ENCODE assay signal across 3 cellular contexts in the genomic region with DNA sequence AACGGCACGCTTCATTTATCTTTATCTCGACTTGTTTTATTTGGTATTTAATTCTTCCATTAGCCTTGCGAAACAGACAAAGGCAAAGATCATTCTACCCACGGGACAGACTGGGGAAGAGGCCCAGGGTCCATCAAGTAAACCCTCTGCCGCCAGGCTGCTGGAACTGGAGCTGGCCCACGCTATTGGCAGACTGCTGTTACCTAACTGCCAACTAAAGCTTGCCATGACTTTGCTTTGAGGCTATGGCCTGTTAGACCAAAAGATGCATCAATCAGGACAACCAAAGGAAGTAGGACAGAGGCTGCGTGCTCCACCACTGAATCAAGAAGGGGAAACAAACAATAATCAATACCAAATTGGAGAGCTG.
TF ChIP-seq lines count a peak whose summit lies in the region.

No MANE protein-coding gene starts in this region.

TF ChIP-seq in SK-N-SH, 30 proteins besides CTCF, POLR2A, EP300 and RAD21 (continued from another document):
- TF ChIP-seq, protein P1, sequence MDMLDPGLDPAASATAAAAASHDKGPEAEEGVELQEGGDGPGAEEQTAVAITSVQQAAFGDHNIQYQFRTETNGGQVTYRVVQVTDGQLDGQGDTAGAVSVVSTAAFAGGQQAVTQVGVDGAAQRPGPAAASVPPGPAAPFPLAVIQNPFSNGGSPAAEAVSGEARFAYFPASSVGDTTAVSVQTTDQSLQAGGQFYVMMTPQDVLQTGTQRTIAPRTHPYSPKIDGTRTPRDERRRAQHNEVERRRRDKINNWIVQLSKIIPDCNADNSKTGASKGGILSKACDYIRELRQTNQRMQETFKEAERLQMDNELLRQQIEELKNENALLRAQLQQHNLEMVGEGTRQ (IDR thresholded peaks at IDR 0.05; ENCODE audit: borderline replicate concordance, low read depth, low read length) = no peak
- TF ChIP-seq SIN3A (IDR thresholded peaks at IDR 0.05; ENCODE audit: borderline replicate concordance, low read depth, low read length) = no peak
- TF ChIP-seq, protein P2, sequence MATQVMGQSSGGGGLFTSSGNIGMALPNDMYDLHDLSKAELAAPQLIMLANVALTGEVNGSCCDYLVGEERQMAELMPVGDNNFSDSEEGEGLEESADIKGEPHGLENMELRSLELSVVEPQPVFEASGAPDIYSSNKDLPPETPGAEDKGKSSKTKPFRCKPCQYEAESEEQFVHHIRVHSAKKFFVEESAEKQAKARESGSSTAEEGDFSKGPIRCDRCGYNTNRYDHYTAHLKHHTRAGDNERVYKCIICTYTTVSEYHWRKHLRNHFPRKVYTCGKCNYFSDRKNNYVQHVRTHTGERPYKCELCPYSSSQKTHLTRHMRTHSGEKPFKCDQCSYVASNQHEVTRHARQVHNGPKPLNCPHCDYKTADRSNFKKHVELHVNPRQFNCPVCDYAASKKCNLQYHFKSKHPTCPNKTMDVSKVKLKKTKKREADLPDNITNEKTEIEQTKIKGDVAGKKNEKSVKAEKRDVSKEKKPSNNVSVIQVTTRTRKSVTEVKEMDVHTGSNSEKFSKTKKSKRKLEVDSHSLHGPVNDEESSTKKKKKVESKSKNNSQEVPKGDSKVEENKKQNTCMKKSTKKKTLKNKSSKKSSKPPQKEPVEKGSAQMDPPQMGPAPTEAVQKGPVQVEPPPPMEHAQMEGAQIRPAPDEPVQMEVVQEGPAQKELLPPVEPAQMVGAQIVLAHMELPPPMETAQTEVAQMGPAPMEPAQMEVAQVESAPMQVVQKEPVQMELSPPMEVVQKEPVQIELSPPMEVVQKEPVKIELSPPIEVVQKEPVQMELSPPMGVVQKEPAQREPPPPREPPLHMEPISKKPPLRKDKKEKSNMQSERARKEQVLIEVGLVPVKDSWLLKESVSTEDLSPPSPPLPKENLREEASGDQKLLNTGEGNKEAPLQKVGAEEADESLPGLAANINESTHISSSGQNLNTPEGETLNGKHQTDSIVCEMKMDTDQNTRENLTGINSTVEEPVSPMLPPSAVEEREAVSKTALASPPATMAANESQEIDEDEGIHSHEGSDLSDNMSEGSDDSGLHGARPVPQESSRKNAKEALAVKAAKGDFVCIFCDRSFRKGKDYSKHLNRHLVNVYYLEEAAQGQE (IDR thresholded peaks at IDR 0.05; ENCODE audit: low read depth, low read length) = no peak
- no peak for TF ChIP-seq MEF2A (IDR thresholded peaks at IDR 0.05; ENCODE audit: borderline replicate concordance, low read depth)
- no peak for TF ChIP-seq JUND (IDR thresholded peaks at IDR 0.05)
- no peak for TF ChIP-seq NRF1 (IDR thresholded peaks at IDR 0.05; ENCODE audit: low read depth, low read length)
- no peak for TF ChIP-seq TEAD4 (IDR thresholded peaks at IDR 0.05; ENCODE audit: borderline replicate concordance, insufficient read depth)

TF ChIP-seq in SK-N-SH treated with all-trans-retinoic acid at 6 μM for 48 hours, 23 proteins besides CTCF, POLR2A, EP300 and RAD21 (continued from another document):
- TF ChIP-seq, protein P3, sequence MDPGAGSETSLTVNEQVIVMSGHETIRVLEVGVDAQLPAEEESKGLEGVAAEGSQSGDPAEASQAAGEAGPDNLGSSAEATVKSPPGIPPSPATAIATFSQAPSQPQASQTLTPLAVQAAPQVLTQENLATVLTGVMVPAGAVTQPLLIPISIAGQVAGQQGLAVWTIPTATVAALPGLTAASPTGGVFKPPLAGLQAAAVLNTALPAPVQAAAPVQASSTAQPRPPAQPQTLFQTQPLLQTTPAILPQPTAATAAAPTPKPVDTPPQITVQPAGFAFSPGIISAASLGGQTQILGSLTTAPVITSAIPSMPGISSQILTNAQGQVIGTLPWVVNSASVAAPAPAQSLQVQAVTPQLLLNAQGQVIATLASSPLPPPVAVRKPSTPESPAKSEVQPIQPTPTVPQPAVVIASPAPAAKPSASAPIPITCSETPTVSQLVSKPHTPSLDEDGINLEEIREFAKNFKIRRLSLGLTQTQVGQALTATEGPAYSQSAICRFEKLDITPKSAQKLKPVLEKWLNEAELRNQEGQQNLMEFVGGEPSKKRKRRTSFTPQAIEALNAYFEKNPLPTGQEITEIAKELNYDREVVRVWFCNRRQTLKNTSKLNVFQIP (CRISPR knock-in tag; IDR thresholded peaks at IDR 0.05; ENCODE audit: borderline replicate concordance, low read depth) = no peak
- no peak for TF ChIP-seq RARB (CRISPR knock-in tag; IDR thresholded peaks at IDR 0.05)
- TF ChIP-seq ZNF8 (CRISPR knock-in tag; IDR thresholded peaks at IDR 0.05) = no peak
- TF ChIP-seq CSDC2 (CRISPR knock-in tag; IDR thresholded peaks at IDR 0.05) = no peak
- no peak for TF ChIP-seq TCF4 (CRISPR knock-in tag; IDR thresholded peaks at IDR 0.05; ENCODE audit: borderline replicate concordance)
- no peak for TF ChIP-seq ZFP30 (CRISPR knock-in tag; IDR thresholded peaks at IDR 0.05)

TF ChIP-seq in GM12891, 5 proteins besides CTCF, POLR2A, EP300 and RAD21 (continued from another document):
- no peak for TF ChIP-seq PAX5 (IDR thresholded peaks at IDR 0.05; ENCODE audit: insufficient read depth, low read length, severe bottlenecking)
